ENCODE assay signal across 29 cellular contexts in the genomic region with DNA sequence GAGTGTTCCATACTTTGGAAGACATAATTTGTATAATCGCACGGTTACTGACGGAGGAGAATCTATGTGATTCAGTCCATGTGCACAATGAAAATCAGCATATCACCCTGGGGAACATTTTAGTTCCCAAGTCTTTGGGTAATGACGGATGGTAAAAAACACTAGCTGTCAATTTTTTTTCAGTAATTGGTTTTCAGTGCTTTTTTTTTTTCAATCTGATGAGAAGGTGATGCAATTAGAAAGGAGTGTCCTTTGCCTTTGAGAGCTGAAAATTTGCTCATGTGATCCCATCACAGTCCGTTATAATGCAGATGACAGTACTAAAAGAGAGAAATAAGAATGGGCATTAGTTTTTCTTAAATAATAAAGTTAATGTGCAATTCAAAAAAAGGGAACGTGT.
"Had no signal": no experiment of that assay in that cellular context is flagged by ENCODE, and none has a peak within 500 bp of the region (broad histone marks: within the 10 kb centered on the region; RNA-seq: fewer than 3 reads in every experiment).

No MANE protein-coding gene starts in this region.

- H3K9ac ChIP-seq: parathyroid adenoma had no signal

- H3K27ac Mint-ChIP-seq: natural killer cell; progenitor cell of endocrine pancreas; stimulated activated effector memory CD8-positive, alpha-beta T cell treated with anti-CD3 and anti-CD28 coated beads, Interleukin-12 subunit alpha, Interleukin-12 subunit beta, amount 100 ng/mL, for 72 hours; stimulated activated naive B cell treated with anti-CD40 and anti-IgM and Interleukin-4, amounts not matched to agents 10 μg/mL and 1 μg/mL and 100 μg/mL, for 72 hours; stimulated activated naive CD8-positive, alpha-beta T cell treated with anti-CD3 and anti-CD28 coated beads, Interleukin-15, Interleukin-2, amounts not matched to agents 100 ng/mL and 50 ng/mL, for 24 hours had no signal

- H3K36me3 Mint-ChIP-seq: natural killer cell; stimulated activated effector memory CD8-positive, alpha-beta T cell treated with anti-CD3 and anti-CD28 coated beads, Interleukin-12 subunit alpha, Interleukin-12 subunit beta, amount 100 ng/mL, for 72 hours; stimulated activated naive B cell treated with anti-CD40 and anti-IgM and Interleukin-4, amounts not matched to agents 10 μg/mL and 1 μg/mL and 100 μg/mL, for 72 hours had no signal

- H2AFZ ChIP-seq: parathyroid adenoma had no signal

- H3K9me3 ChIP-seq: neutrophil, ovary, psoas muscle, right lobe of liver, sigmoid colon, stomach, thoracic aorta, thyroid gland, tibial nerve, upper lobe of left lung, vagina had no signal

- H3K27me3 ChIP-seq: neutrophil, ovary, right lobe of liver, sigmoid colon, stomach, thyroid gland, tibial nerve, upper lobe of left lung, vagina had no signal

- H3K4me3 ChIP-seq: ovary, psoas muscle, right lobe of liver, sigmoid colon, stomach, thoracic aorta, thyroid gland, tibial nerve, upper lobe of left lung, vagina had no signal

- H3K9me3 Mint-ChIP-seq: natural killer cell; nephron; neural crest cell; stimulated activated effector memory CD8-positive, alpha-beta T cell treated with anti-CD3 and anti-CD28 coated beads, Interleukin-12 subunit alpha, Interleukin-12 subunit beta, amount 100 ng/mL, for 72 hours; stimulated activated naive B cell treated with anti-CD40 and anti-IgM and Interleukin-4, amounts not matched to agents 10 μg/mL and 1 μg/mL and 100 μg/mL, for 72 hours; stimulated activated naive CD8-positive, alpha-beta T cell treated with anti-CD3 and anti-CD28 coated beads, Interleukin-15, Interleukin-2, amounts not matched to agents 100 ng/mL and 50 ng/mL, for 24 hours had no signal

- H3K79me2 ChIP-seq: parathyroid adenoma had no signal

- H3K4me3 Mint-ChIP-seq: natural killer cell; nephron; neural crest cell; stimulated activated effector memory CD8-positive, alpha-beta T cell treated with anti-CD3 and anti-CD28 coated beads, Interleukin-12 subunit alpha, Interleukin-12 subunit beta, amount 100 ng/mL, for 72 hours; stimulated activated naive B cell treated with anti-CD40 and anti-IgM and Interleukin-4, amounts not matched to agents 10 μg/mL and 1 μg/mL and 100 μg/mL, for 72 hours; stimulated activated naive CD8-positive, alpha-beta T cell treated with anti-CD3 and anti-CD28 coated beads, Interleukin-15, Interleukin-2, amounts not matched to agents 100 ng/mL and 50 ng/mL, for 24 hours had no signal

- H3K27ac ChIP-seq: neutrophil, ovary, parathyroid adenoma, psoas muscle, right lobe of liver, sigmoid colon, stomach, thoracic aorta, thyroid gland, tibial nerve, upper lobe of left lung, vagina had no signal

- H3K27me3 Mint-ChIP-seq: progenitor cell of endocrine pancreas; stimulated activated naive CD8-positive, alpha-beta T cell treated with anti-CD3 and anti-CD28 coated beads, Interleukin-15, Interleukin-2, amounts not matched to agents 100 ng/mL and 50 ng/mL, for 24 hours had no signal

- ATAC-seq: natural killer cell; psoas muscle; right cardiac atrium; right lobe of liver; stimulated activated effector memory CD8-positive, alpha-beta T cell treated with anti-CD3 and anti-CD28 coated beads, Interleukin-12 subunit alpha, Interleukin-12 subunit beta, amount 100 ng/mL, for 72 hours; stimulated activated naive B cell treated with anti-CD40 and anti-IgM and Interleukin-4, amounts not matched to agents 10 μg/mL and 1 μg/mL and 100 μg/mL, for 72 hours had no signal

- H3K4me1 ChIP-seq: parathyroid adenoma, psoas muscle, right lobe of liver had no signal

- H3K36me3 ChIP-seq: neutrophil, ovary, right lobe of liver, sigmoid colon, stomach, thoracic aorta, thyroid gland, tibial nerve, upper lobe of left lung, vagina had no signal

- DNase-seq: natural killer cell; nucleus accumbens; ovary; posterior cingulate gyrus; psoas muscle; right cardiac atrium; right lobe of liver; sigmoid colon; small intestine; stimulated activated CD4-positive, alpha-beta T cell treated with anti-CD3 and anti-CD28 coated beads, Interleukin-15, amount 100 ng/mL, for 24 hours; stimulated activated CD4-positive, alpha-beta T cell treated with anti-CD3 and anti-CD28 coated beads, Interleukin-2, amount 100 ng/mL, for 24 hours; stimulated activated CD4-positive, alpha-beta T cell treated with anti-CD3 and anti-CD28 coated beads, Interleukin-2, amount 100 ng/mL, for 48 hours; stimulated activated CD4-positive, alpha-beta T cell treated with anti-CD3 and anti-CD28 coated beads, Interleukin-4, amount 100 ng/mL, for 24 hours; stimulated activated naive B cell treated with anti-CD40 and anti-IgM and Interleukin-4, amounts not matched to agents 10 μg/mL and 1 μg/mL and 100 μg/mL, for 72 hours; stimulated activated naive CD4-positive, alpha-beta T cell treated with Interleukin-2 at 50 U/mL for 16 hours; stomach; thyroid gland; trophoblast cell; upper lobe of left lung had no signal
